ENCODE assay signal across 8 cellular contexts in the genomic region with DNA sequence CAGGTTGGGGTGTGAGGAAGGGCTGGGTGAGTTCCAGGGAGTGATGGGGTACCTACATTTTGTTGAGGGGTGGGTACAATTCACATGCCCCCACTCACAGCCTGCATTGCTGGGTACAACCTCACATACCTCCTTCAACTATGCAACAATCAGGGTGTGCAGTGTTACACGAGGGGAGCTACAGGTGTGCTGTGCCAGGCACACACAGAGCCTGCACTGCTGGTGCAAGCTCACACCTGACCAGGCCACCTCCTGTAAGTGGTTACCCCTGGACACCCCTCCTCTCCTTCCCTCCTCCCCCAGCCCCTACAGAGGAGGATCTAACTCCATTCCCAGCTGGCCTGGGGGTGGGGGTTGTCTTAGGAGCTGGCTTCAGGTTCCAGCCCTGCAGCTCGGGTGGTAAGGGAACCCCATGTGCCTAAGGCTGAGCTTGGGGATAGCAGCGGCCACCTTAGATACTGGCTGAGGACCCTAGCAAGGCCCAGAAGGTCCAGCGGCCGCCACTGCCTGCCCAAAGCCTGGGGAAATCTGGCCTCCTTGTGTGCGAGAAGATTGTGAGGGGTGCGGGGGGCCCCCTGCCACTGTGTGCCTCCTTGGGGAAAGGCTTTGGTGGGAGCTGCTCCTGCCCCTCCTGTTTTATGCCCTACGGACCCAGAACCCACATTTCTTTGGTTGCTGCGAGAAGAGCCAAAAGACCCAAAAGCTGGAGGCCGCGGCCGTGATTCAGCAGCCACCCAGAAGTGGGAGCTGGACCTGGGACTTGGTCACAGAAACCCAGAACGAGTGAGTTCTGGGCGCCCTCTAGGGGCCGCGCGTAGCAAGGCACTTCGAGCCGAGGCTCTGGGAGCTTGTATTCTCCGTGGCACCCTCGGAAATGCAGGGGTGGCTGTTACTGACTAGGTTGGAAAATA. TPM values are rescaled to one million over a fixed set of nuclear protein-coding genes. Genes with fewer than 3 reads are reported as not detected.
DNase-seq lines count a peak whose midpoint lies in the region; ATAC-seq and TF ChIP-seq lines count a peak whose summit lies in the region.

No MANE protein-coding gene starts in this region.

- no peak overlapping the region for H3K27ac ChIP-seq in CD4-positive, alpha-beta memory T cell (ENCODE audit: low read depth, low read length)
- H3K27ac ChIP-seq in GM23248 (no peak overlapping the region), right atrium auricular region (no peak overlapping the region), gastrocnemius medialis (no peak overlapping the region)

- no peaks in the 10 kb centered on the region for H3F3A ChIP-seq in GM23248 (ENCODE audit: insufficient read depth)

- no peaks in the 10 kb centered on the region for H3K9me3 ChIP-seq in CD4-positive, alpha-beta memory T cell (ENCODE audit: control insufficient read depth in 1 of 2, low read length in 2 of 2)
- no peaks in the 10 kb centered on the region for H3K9me3 ChIP-seq in GM23248 (ENCODE audit: low read depth)
- no peaks in the 10 kb centered on the region for H3K9me3 ChIP-seq in right atrium auricular region
- H3K9me3 ChIP-seq in gastrocnemius medialis = no peaks in the 10 kb centered on the region

- peak; percentile 95 to 96 for TF ChIP-seq CTCF in right atrium auricular region (IDR thresholded peaks at IDR 0.05)
- peak; percentile 80 to 97 (median 88) for TF ChIP-seq CTCF in gastrocnemius medialis (IDR thresholded peaks at IDR 0.05 in 4 of 5, conservative IDR thresholded peaks at IDR 0.05 in 1 of 5)

- no peak overlapping the region for H2AFZ ChIP-seq in GM23248

- DNase-seq in CD4-positive, alpha-beta memory T cell = peak; percentile 71 to 75 (median 72)
- peak; percentile 90 for DNase-seq in GM23248
- DNase-seq in NCI-H146 (lab: John Stamatoyannopoulos, UW) = peak; percentile 63
- DNase-seq in T-helper 9 cell = peak; percentile 80
- peak; percentile 36 for DNase-seq in amniotic stem cell (lab: John Stamatoyannopoulos, UW)
- DNase-seq in right atrium auricular region (ENCODE audit: low spot score) = peak; percentile 84
- peak; percentile 45 to 63 for DNase-seq in gastrocnemius medialis

- no peaks in the 10 kb centered on the region for H3K9me2 ChIP-seq in GM23248 (ENCODE audit: insufficient read depth)

- POLR2A ChIA-PET in CD4-positive, alpha-beta memory T cell (lab: Charles Lee; ENCODE audit: partially characterized antibody) = interaction anchor here (0.6 to 2.8 kb wide), 5 partner anchors 18 to 110 kb away, joined by 4 to 12 read pairs (median 7); a partner anchor contains a TSS

- in situ Hi-C loops in GM23248 (cut with MboI) = no loop called here
- in situ Hi-C loops in gastrocnemius medialis (cut with MboI; ENCODE audit: low sequenced_read_pairs in 4 of 4) = loop anchor here in 2 of 4 donors (5.0 to 10.0 kb wide), 2 partner anchors 45 to 97 kb away; no protein-coding TSS in a partner anchor

- H4K20me1 ChIP-seq in GM23248 (ENCODE audit: insufficient read depth) = no peaks in the 10 kb centered on the region

- no peak for TF ChIP-seq POLR2A in gastrocnemius medialis (IDR thresholded peaks at IDR 0.05)

- peak overlapping the region in 3 of 8 donors; percentile 47 to 68 (median 48) for H3K4me3 Mint-ChIP-seq in CD4-positive, alpha-beta memory T cell

- H3K36me3 ChIP-seq in CD4-positive, alpha-beta memory T cell (ENCODE audit: insufficient read depth, low read length) = no peaks in the 10 kb centered on the region
- no peaks in the 10 kb centered on the region for H3K36me3 ChIP-seq in GM23248 (ENCODE audit: low read depth)
- H3K36me3 ChIP-seq in right atrium auricular region = no peaks in the 10 kb centered on the region
- no peaks in the 10 kb centered on the region for H3K36me3 ChIP-seq in gastrocnemius medialis

- H3K4me1 ChIP-seq in CD4-positive, alpha-beta memory T cell (ENCODE audit: insufficient read depth, low read length) = peaks cover 31% of the 10 kb centered on the region
- no peaks in the 10 kb centered on the region for H3K4me1 ChIP-seq in GM23248 (ENCODE audit: insufficient read depth)
- peaks cover 0 to 26% of the 10 kb centered on the region in 2 donors for H3K4me1 ChIP-seq in right atrium auricular region
- peaks cover 0 to 8% of the 10 kb centered on the region in 2 donors for H3K4me1 ChIP-seq in gastrocnemius medialis

- CTCF ChIA-PET in CD4-positive, alpha-beta memory T cell (lab: Charles Lee; ENCODE audit: partially characterized antibody) = interaction anchor here (0.7 to 8.5 kb wide), 36 partner anchors 10 to 579 kb away, joined by 3 to 463 read pairs (median 5); a partner anchor contains a TSS

- H3K9me3 Mint-ChIP-seq in CD4-positive, alpha-beta memory T cell = no peaks in the 10 kb centered on the region

- peaks cover 64 to 82% of the 10 kb centered on the region in 2 donors for H3K27me3 Mint-ChIP-seq in CD4-positive, alpha-beta memory T cell

- 8 to 9% methylated on average over 19 to 21 of the region's 21 CpGs for WGBS in GM23248 (ENCODE audit: low coverage in 1 of 2, low lambda C conversion rate in 2 of 2, missing lambda C conversion rate in 2 of 2), 2 experiments

- no peaks in the 10 kb centered on the region for H3K36me3 Mint-ChIP-seq in CD4-positive, alpha-beta memory T cell

- no peak overlapping the region for H3K9ac ChIP-seq in GM23248

- H3K27ac Mint-ChIP-seq in CD4-positive, alpha-beta memory T cell = no peak overlapping the region

- no peak overlapping the region for H3K4me3 ChIP-seq in CD4-positive, alpha-beta memory T cell (ENCODE audit: low read length in 2 of 2)
- H3K4me3 ChIP-seq in GM23248 (peak overlapping the region; percentile 53), right atrium auricular region (no peak overlapping the region), gastrocnemius medialis (no peak overlapping the region)

- intact Hi-C loops in CD4-positive, alpha-beta memory T cell (cut with micrococcal nuclease) = loop anchor here (1.0 to 5.0 kb wide), 3 partner anchors 47 to 100 kb away; no protein-coding TSS in a partner anchor
- intact Hi-C loops in gastrocnemius medialis (cut with DNase I; ENCODE audit: low total_unique reads) = loop anchor here (1.0 kb wide), 1 partner anchor 47 kb away; no protein-coding TSS in a partner anchor

- H3K4me2 ChIP-seq in GM23248 (ENCODE audit: unreplicated experiment) = peak overlapping the region; percentile 83

- peaks cover 79% of the 10 kb centered on the region for H3K27me3 ChIP-seq in CD4-positive, alpha-beta memory T cell (ENCODE audit: insufficient read depth, low read length)
- H3K27me3 ChIP-seq in GM23248 (replicated peaks; ENCODE audit: insufficient read depth) = peaks cover 80% of the 10 kb centered on the region
- peaks cover 41 to 64% of the 10 kb centered on the region in 2 donors for H3K27me3 ChIP-seq in right atrium auricular region
- peaks cover 84 to 90% (median 87%) of the 10 kb centered on the region in 3 donors for H3K27me3 ChIP-seq in gastrocnemius medialis

- peaks cover 8 to 39% (median 22%) of the 10 kb centered on the region in 4 donors for H3K4me1 Mint-ChIP-seq in CD4-positive, alpha-beta memory T cell

- no peaks in the 10 kb centered on the region for H3K79me2 ChIP-seq in GM23248 (ENCODE audit: insufficient read depth)

- peak; percentile 90 to 96 for ATAC-seq in gastrocnemius medialis
- ATAC-seq in HG03159 (IDR thresholded peaks at IDR 0.05; ENCODE audit: unreplicated experiment) = no peak

RNA-seq across cellular contexts. Expression of a gene that starts 10.8 kb away (rescaled TPM):
- total RNA-seq in CD4-positive, alpha-beta memory T cell = not detected
- polyA plus RNA-seq in CD4-positive, alpha-beta memory T cell = not detected
- total RNA-seq in GM23248 (2014; rRNA removed; shearing (Covaris generic)) = not detected in 2 replicates
- polyA plus RNA-seq in GM23248 (2016; fragmentation: Nextera tagmentation; extraction: Ambion mirVana) = not detected in 2 replicates
- total RNA-seq in right atrium auricular region (not detected), gastrocnemius medialis (not detected)

Comparison
In these comparisons a context has a peak if more than half of its experiments do, and no peak if none do; other contexts are left out.
1. DNase-seq: peak in every context shown above with its lines; median percentile 90 in GM23248; 84 in right atrium auricular region; 80 in T-helper 9 cell; 72 in CD4-positive, alpha-beta memory T cell; 63 in NCI-H146; 54 in gastrocnemius medialis; 36 in amniotic stem cell.